1 cellular context compared by ENCODE assay signal in the genomic region with DNA sequence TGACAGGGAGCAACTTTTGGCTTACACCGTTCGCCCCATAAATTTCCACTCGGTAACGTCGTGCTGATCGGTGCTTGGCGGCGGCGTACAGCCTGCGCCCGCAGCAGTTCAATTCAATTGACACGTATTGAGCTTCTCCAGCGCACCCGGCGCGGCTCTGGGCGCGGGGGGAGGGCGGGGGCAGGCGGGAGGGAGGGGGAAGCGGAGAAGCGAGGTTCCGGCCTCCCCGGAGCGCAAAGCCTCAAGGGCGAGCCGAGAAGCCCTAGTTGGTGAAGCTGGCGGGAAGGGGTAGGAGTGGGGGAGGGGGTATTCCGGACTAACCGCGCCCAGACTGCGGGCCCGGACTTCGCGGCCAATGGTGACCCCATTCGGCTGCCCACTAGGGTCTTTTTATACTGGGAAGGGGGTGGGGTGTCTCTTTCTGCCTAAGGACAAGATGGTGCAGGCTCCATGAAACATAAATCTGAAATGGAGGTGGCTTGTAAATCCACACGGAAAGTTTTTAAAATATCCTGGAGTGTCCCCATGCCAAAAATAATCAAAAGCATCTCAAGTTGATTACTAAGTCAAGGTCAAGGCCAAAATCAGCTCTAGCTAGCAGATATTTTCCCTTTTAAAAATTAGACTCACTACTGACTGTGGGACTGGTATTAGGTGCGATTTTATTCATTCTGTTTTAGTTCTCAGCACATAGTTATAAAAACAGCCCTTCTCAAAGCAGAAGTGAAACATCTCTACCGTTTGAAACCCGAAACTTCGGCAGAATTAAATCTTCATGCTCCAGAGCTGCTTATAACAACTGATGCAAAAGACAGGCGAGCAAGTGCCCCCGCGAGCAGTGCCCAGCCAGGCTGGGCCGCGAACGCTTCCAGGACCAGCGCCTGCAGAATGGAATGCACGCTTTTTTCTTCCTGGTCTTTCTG.
TF ChIP-seq lines count a peak whose summit lies in the region.

No MANE protein-coding gene starts in this region.

TF ChIP-seq in IMR-90, 13 proteins besides CTCF, POLR2A, EP300 and RAD21:
- TF ChIP-seq, protein P1, sequence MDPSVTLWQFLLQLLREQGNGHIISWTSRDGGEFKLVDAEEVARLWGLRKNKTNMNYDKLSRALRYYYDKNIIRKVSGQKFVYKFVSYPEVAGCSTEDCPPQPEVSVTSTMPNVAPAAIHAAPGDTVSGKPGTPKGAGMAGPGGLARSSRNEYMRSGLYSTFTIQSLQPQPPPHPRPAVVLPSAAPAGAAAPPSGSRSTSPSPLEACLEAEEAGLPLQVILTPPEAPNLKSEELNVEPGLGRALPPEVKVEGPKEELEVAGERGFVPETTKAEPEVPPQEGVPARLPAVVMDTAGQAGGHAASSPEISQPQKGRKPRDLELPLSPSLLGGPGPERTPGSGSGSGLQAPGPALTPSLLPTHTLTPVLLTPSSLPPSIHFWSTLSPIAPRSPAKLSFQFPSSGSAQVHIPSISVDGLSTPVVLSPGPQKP (IDR thresholded peaks at IDR 0.05; ENCODE audit: borderline replicate concordance, low read depth, low read length), result no peak
- TF ChIP-seq CEBPB (IDR thresholded peaks at IDR 0.05; ENCODE audit: low read depth, low read length) (no peak), FOS (IDR thresholded peaks at IDR 0.05; ENCODE audit: low read depth, low read length) (no peak), NFE2L2 (IDR thresholded peaks at IDR 0.05; ENCODE audit: low read depth, low read length) (no peak), RFX5 (IDR thresholded peaks at IDR 0.05; ENCODE audit: low read depth, low read length) (no peak), RCOR1 (IDR thresholded peaks at IDR 0.05; ENCODE audit: insufficient replicate concordance, low read length) (no peak), CHD1 (IDR thresholded peaks at IDR 0.05; ENCODE audit: low read depth, low read length) (no peak), MXI1 (IDR thresholded peaks at IDR 0.05; ENCODE audit: borderline replicate concordance, low read depth, low read length) (no peak), MAZ (IDR thresholded peaks at IDR 0.05; ENCODE audit: borderline replicate concordance, low read depth, low read length) (no peak), MAFK (IDR thresholded peaks at IDR 0.05; ENCODE audit: low read depth, low read length) (no peak), BHLHE40 (IDR thresholded peaks at IDR 0.05; ENCODE audit: low read depth, low read length) (no peak), SMC3 (IDR thresholded peaks at IDR 0.05; ENCODE audit: low read depth, low read length) (no peak)
- TF ChIP-seq, protein P2, sequence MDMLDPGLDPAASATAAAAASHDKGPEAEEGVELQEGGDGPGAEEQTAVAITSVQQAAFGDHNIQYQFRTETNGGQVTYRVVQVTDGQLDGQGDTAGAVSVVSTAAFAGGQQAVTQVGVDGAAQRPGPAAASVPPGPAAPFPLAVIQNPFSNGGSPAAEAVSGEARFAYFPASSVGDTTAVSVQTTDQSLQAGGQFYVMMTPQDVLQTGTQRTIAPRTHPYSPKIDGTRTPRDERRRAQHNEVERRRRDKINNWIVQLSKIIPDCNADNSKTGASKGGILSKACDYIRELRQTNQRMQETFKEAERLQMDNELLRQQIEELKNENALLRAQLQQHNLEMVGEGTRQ (IDR thresholded peaks at IDR 0.05; ENCODE audit: low read depth, low read length), result no peak
